Comparison of ENCODE assay signal across 15 cellular contexts in genomic region chr4:12126476-12126875, GRCh38.
"Had no signal": no experiment of that assay in that cellular context is flagged by ENCODE, and none has a peak within 500 bp of the region (broad histone marks: within the 10 kb centered on the region; RNA-seq: fewer than 3 reads in every experiment).

No MANE protein-coding gene starts in this region.

- H3K36me3 ChIP-seq: ascending aorta, heart right ventricle had no signal

- H3K27ac ChIP-seq: ascending aorta, foreskin keratinocyte, heart right ventricle had no signal

- H3K4me1 ChIP-seq: ascending aorta, foreskin keratinocyte had no signal

- H3K27me3 ChIP-seq: ascending aorta, foreskin keratinocyte, heart right ventricle had no signal

- H3K4me3 ChIP-seq: ascending aorta, heart right ventricle had no signal

- DNase-seq: activated CD4-positive, alpha-beta T cell treated with anti-CD3 and anti-CD28 coated beads for 4 hours; activated CD8-positive, alpha-beta memory T cell treated with anti-CD3 and anti-CD28 coated beads, Interleukin-2, amount 50 U/mL, for 48 hours; activated CD8-positive, alpha-beta T cell treated with anti-CD3 and anti-CD28 coated beads for 36 hours; activated naive CD4-positive, alpha-beta T cell treated with Interleukin-2 at 50 U/mL for 16 hours; activated naive CD8-positive, alpha-beta T cell treated with anti-CD3 and anti-CD28 coated beads, Interleukin-2, amount 50 U/mL, for 24 hours; foreskin keratinocyte; heart right ventricle; islet precursor cell; mesenchymal stem cell; nephron progenitor cell; stimulated activated CD4-positive, alpha-beta T cell treated with anti-CD3 and anti-CD28 coated beads, Interleukin-12 subunit alpha, Interleukin-12 subunit beta, amount 100 ng/mL, for 4 hours; stimulated activated naive CD4-positive, alpha-beta T cell; T1000 had no signal

- ATAC-seq: activated CD8-positive, alpha-beta T cell treated with anti-CD3 and anti-CD28 coated beads for 36 hours; activated naive CD8-positive, alpha-beta T cell treated with anti-CD3 and anti-CD28 coated beads, Interleukin-2, amount 50 U/mL, for 24 hours; foreskin keratinocyte; heart right ventricle; left lobe of liver had no signal
